Comparison of ENCODE assay signal across 35 cellular contexts in the genomic region with DNA sequence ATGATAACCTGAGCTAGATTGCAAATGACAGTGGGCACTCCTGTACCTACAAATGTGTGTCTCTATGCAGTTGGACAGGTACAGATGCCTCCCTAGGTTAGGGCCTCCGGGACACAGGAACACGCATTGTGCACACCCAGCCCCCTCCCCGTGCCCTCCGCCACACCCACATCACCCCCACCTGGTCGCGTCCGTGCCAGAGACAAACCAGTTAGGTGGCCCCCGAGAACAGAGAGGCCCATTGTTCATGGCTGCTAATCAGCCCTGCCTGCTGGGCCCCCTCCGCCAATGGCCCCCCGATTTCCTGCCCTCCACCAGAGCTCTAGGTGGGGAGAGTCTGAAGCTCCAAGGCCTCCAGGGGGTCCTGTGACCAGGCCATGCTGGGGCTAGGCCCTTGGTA. TPM values are rescaled to one million over a fixed set of nuclear protein-coding genes. Genes with fewer than 3 reads are reported as not detected.
"Had no signal": no experiment of that assay in that cellular context is flagged by ENCODE, and none has a peak within 500 bp of the region (broad histone marks: within the 10 kb centered on the region; RNA-seq: fewer than 3 reads in every experiment).

No MANE protein-coding gene starts in this region.

- H3K9me3 ChIP-seq: heart left ventricle, left lung, lower lobe of right lung, right atrium auricular region, right lobe of liver, stomach, testis, thyroid gland, transverse colon, upper lobe of left lung had no signal

- H3K36me3 ChIP-seq: heart left ventricle, left lung, lower lobe of right lung, right atrium auricular region, right lobe of liver, stomach, thyroid gland, transverse colon, upper lobe of left lung had no signal

- H3K27me3 ChIP-seq: heart left ventricle, right atrium auricular region, right lobe of liver, stomach, testis, thyroid gland, transverse colon, upper lobe of left lung had no signal

- H3K9me3 Mint-ChIP-seq: mesothelial cell of epicardium, natural killer cell, nephron progenitor cell had no signal

- H3K4me3 Mint-ChIP-seq: immature natural killer cell; mesothelial cell of epicardium; naive B cell; natural killer cell; nephron progenitor cell; stimulated activated naive B cell treated with anti-CD40 and anti-IgM and Interleukin-4, amounts not matched to agents 10 μg/mL and 1 μg/mL and 100 μg/mL, for 72 hours had no signal

- H3K36me3 Mint-ChIP-seq: immature natural killer cell, mesothelial cell of epicardium, naive B cell, natural killer cell had no signal

- H3K27ac Mint-ChIP-seq: immature natural killer cell; mesothelial cell of epicardium; natural killer cell; nephron progenitor cell; progenitor cell of endocrine pancreas; stimulated activated naive B cell treated with anti-CD40 and anti-IgM and Interleukin-4, amounts not matched to agents 10 μg/mL and 1 μg/mL and 100 μg/mL, for 72 hours had no signal

- H3K4me3 ChIP-seq: heart left ventricle, left lung, lower lobe of right lung, right atrium auricular region, right lobe of liver, smooth muscle cell, stomach, testis, thyroid gland, transverse colon, upper lobe of left lung had no signal

- FAIRE-seq: islet of Langerhans, kidney, urothelium cell line had no signal

- H3K27ac ChIP-seq: heart left ventricle, left lung, lower lobe of right lung, right atrium auricular region, right lobe of liver, stomach, testis, thyroid gland, transverse colon, upper lobe of left lung had no signal

- H3K4me1 ChIP-seq: heart left ventricle, left lung, lower lobe of right lung, right atrium auricular region, testis had no signal

- ATAC-seq: heart left ventricle; left colon; left lung; lower lobe of right lung; natural killer cell; right lobe of liver; stimulated activated naive B cell treated with anti-CD40 and anti-IgM and Interleukin-4, amounts not matched to agents 10 μg/mL and 1 μg/mL and 100 μg/mL, for 72 hours; stimulated activated naive CD8-positive, alpha-beta T cell treated with anti-CD3 and anti-CD28 coated beads, Interleukin-15, Interleukin-2, amounts not matched to agents 100 U/mL and 50 U/mL, for 24 hours had no signal

- DNase-seq: heart left ventricle; hypothalamus; immature natural killer cell; kidney; left colon; left lung; lower lobe of right lung; mammary epithelial cell; mesendoderm; naive B cell; natural killer cell; nephron progenitor cell; nucleus accumbens; right lobe of liver; stimulated activated CD4-positive, alpha-beta T cell treated with anti-CD3 and anti-CD28 coated beads, Interleukin-12 subunit alpha, Interleukin-12 subunit beta, amount 100 ng/mL, for 4 hours; stimulated activated CD4-positive, alpha-beta T cell treated with anti-CD3 and anti-CD28 coated beads, Interleukin-15, amount 100 ng/mL, for 24 hours; stimulated activated CD4-positive, alpha-beta T cell treated with anti-CD3 and anti-CD28 coated beads, Interleukin-2, amount 100 ng/mL, for 24 hours; stimulated activated CD4-positive, alpha-beta T cell treated with anti-CD3 and anti-CD28 coated beads, Interleukin-4, amount 100 ng/mL, for 1 hour; stimulated activated naive B cell treated with anti-CD40 and anti-IgM and Interleukin-4, amounts not matched to agents 10 μg/mL and 1 μg/mL and 100 μg/mL, for 72 hours; stimulated activated naive CD8-positive, alpha-beta T cell treated with anti-CD3 and anti-CD28 coated beads, Interleukin-15, Interleukin-2, amounts not matched to agents 100 U/mL and 50 U/mL, for 24 hours; stomach; testis; thyroid gland; transverse colon; upper lobe of left lung had no signal

- H3K4me1 Mint-ChIP-seq: mesothelial cell of epicardium; stimulated activated naive B cell treated with anti-CD40 and anti-IgM and Interleukin-4, amounts not matched to agents 10 μg/mL and 1 μg/mL and 100 μg/mL, for 72 hours had no signal

RNA-seq across cellular contexts. Expression of a gene that starts 13.7 kb away (rescaled TPM):
- total RNA-seq: skeletal muscle tissue had no signal
- polyA plus RNA-seq: mammary epithelial cell had no signal

RNA-seq across cellular contexts. Expression of a gene that starts 20.9 kb away (rescaled TPM):
- total RNA-seq: heart left ventricle, mesothelial cell of epicardium, mononuclear cell, osteocyte, progenitor cell of endocrine pancreas, pulmonary artery endothelial cell, right atrium auricular region, skeletal muscle tissue, smooth muscle cell, thyroid gland had no signal
- polyA plus RNA-seq: heart left ventricle, immature natural killer cell, mammary epithelial cell, smooth muscle cell had no signal

RNA-seq across cellular contexts. Expression of a gene that starts 32.7 kb away (rescaled TPM):
- total RNA-seq: heart left ventricle, natural killer cell, osteocyte, progenitor cell of endocrine pancreas, pulmonary artery endothelial cell, right atrium auricular region, skeletal muscle tissue had no signal
- polyA plus RNA-seq: immature natural killer cell had no signal

RNA-seq across cellular contexts. Expression of a gene that starts 34.0 kb away (rescaled TPM):
- total RNA-seq: skeletal muscle tissue had no signal
- polyA plus RNA-seq: immature natural killer cell had no signal
